In the genomic region with DNA sequence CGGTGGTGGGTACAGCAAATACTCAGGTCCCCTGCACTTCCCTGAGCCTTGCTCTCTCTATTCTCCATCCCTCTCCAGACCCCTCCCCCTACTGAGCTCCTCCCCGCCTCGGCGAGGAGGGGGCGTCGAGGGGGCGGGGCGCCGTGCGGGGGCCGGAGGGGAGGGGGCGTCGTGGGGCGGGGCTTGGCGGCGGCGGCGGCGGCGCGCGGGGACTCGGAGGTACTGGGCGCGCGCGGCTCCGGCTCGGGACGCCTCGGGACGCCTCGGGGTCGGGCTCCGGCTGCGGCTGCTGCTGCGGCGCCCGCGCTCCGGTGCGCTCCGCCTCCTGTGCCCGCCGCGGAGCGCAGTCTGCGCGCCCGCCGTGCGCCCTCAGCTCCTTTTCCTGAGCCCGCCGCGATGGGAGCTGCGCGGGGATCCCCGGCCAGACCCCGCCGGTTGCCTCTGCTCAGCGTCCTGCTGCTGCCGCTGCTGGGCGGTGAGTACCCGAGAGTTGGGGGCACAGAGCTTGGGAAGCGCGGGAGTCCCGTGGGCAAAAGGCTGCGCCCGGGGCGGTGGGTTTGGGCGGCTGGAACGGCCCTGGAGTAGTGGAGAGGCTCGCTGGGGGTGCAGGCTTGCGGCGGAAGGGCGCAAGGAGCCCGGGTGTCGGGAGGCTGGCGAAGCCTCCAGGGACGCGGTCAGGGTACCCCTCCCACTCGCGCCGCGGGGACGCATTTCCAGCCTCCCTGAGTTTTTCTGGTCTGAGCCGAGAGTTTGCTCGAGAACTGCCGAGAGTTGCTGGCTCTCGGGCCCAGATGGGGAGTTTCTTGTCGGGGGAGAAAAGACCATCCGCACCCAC, we compare ENCODE assay signal across 8 cellular contexts. TPM values are rescaled to one million over a fixed set of nuclear protein-coding genes. Genes with fewer than 3 reads are reported as not detected.
DNase-seq lines count a peak whose midpoint lies in the region; ATAC-seq and TF ChIP-seq lines count a peak whose summit lies in the region.

A gene (plus strand): TSS at position 222 of the 835 bp plus-strand sequence. CDS start 175 bp downstream, at position 397.

- H2BK15ac ChIP-seq in mesenchymal stem cell (ENCODE audit: low read depth, poor library complexity, severe bottlenecking), result peak within 1 kb of the TSS; percentile 93

- peak within 1 kb of the TSS; percentile 46 for H3K4me3 ChIP-seq in effector memory CD4-positive, alpha-beta T cell (ENCODE audit: insufficient read depth, low read depth, low read length, poor library complexity, severe bottlenecking)
- H3K4me3 ChIP-seq in mesenchymal stem cell (ENCODE audit: insufficient read depth in 1 of 2, low read depth in 1 of 2, low read length in 2 of 2) (peak within 1 kb of the TSS; percentile 89 to 95), testis (peak within 1 kb of the TSS; percentile 58 to 82)

- peak within 1 kb of the TSS; percentile 75 to 80 for H3K4ac ChIP-seq in mesenchymal stem cell (ENCODE audit: low read depth in 1 of 2, low read length in 2 of 2)

- peak within 1 kb of the TSS; percentile 94 for H2BK5ac ChIP-seq in mesenchymal stem cell (ENCODE audit: low read depth, low read length, poor library complexity, severe bottlenecking)

- H3K14ac ChIP-seq in mesenchymal stem cell (ENCODE audit: low read length in 2 of 2), result peak within 1 kb of the TSS; percentile 36 to 96

- H3K9me3 Mint-ChIP-seq in T-helper 2 cell treated with Interferon-gamma antibody and Interleukin-4, amounts not matched to agents 5 μg/mL and 100 μg/mL, for 36 hours, result no peaks in the 10 kb centered on the region

- TF ChIP-seq CTCF in testis (IDR thresholded peaks at IDR 0.05), result no peak

- peak within 1 kb of the TSS; percentile 54 for H2AFZ ChIP-seq in mesenchymal stem cell (ENCODE audit: low read depth, low read length)

- peak within 1 kb of the TSS; percentile 91 for H3K9ac ChIP-seq in mesenchymal stem cell (ENCODE audit: low read length)

- peaks cover 2% of the 10 kb centered on the region for H3K36me3 Mint-ChIP-seq in T-helper 2 cell treated with Interferon-gamma antibody and Interleukin-4, amounts not matched to agents 5 μg/mL and 100 μg/mL, for 36 hours (ENCODE audit: low read depth)

- H3K23ac ChIP-seq in mesenchymal stem cell (ENCODE audit: low read length in 2 of 2), result peak within 1 kb of the TSS in 1 of 2 experiments; percentile 38

- H3K4me3 Mint-ChIP-seq in T-helper 2 cell treated with Interferon-gamma antibody and Interleukin-4, amounts not matched to agents 5 μg/mL and 100 μg/mL, for 36 hours, result peak within 1 kb of the TSS; percentile 39

- peak within 1 kb of the TSS; percentile 87 for H2AK5ac ChIP-seq in mesenchymal stem cell (ENCODE audit: low read length, severe bottlenecking)

- no peak within 1 kb of the TSS for H3K27ac ChIP-seq in effector memory CD4-positive, alpha-beta T cell (ENCODE audit: insufficient read depth, low read length, poor library complexity, severe bottlenecking)
- H3K27ac ChIP-seq in mesenchymal stem cell (ENCODE audit: low read length, poor library complexity, severe bottlenecking), result peak within 1 kb of the TSS; percentile 97
- H3K27ac ChIP-seq in testis, result peak within 1 kb of the TSS; percentile 50 to 59

- no peak for TF ChIP-seq POLR2A in testis (IDR thresholded peaks at IDR 0.05)

- H3K27me3 Mint-ChIP-seq in T-helper 2 cell treated with Interferon-gamma antibody and Interleukin-4, amounts not matched to agents 5 μg/mL and 100 μg/mL, for 36 hours (ENCODE audit: low read depth), result peaks cover 35% of the 10 kb centered on the region

- ATAC-seq in HG03565 (IDR thresholded peaks at IDR 0.05; ENCODE audit: unreplicated experiment), result no peak

- no peaks in the 10 kb centered on the region for H3K4me1 Mint-ChIP-seq in T-helper 2 cell treated with Interferon-gamma antibody and Interleukin-4, amounts not matched to agents 5 μg/mL and 100 μg/mL, for 36 hours (ENCODE audit: low read depth)

- peak within 1 kb of the TSS; percentile 86 for H3K4me2 ChIP-seq in mesenchymal stem cell (ENCODE audit: low read length, poor library complexity, severe bottlenecking)

- H3K36me3 ChIP-seq in effector memory CD4-positive, alpha-beta T cell (ENCODE audit: control insufficient read depth, insufficient read depth, low read length), result no peaks in the 10 kb centered on the region
- peaks cover 22 to 26% of the 10 kb centered on the region in 2 experiments for H3K36me3 ChIP-seq in mesenchymal stem cell (ENCODE audit: control insufficient read depth in 1 of 2, insufficient read depth in 2 of 2, low read depth in 1 of 2, low read length in 2 of 2)
- no peaks in the 10 kb centered on the region for H3K36me3 ChIP-seq in testis (ENCODE audit: low read depth, missing control alignments)

- no peak within 1 kb of the TSS for H3K27ac Mint-ChIP-seq in T-helper 2 cell treated with Interferon-gamma antibody and Interleukin-4, amounts not matched to agents 5 μg/mL and 100 μg/mL, for 36 hours

- H4K8ac ChIP-seq in mesenchymal stem cell (ENCODE audit: low read length), result peak within 1 kb of the TSS; percentile 94

- WGBS in mesenchymal stem cell, result under 1% methylated on average over 40 of the region's 92 CpGs
- 1 to 2% methylated on average over 17 to 43 of the region's 92 CpGs for WGBS in testis, 2 donors

- H2BK12ac ChIP-seq in mesenchymal stem cell (ENCODE audit: low read length in 2 of 2), result peak within 1 kb of the TSS; percentile 28 to 52

- peak within 1 kb of the TSS; percentile 80 to 95 for H3K18ac ChIP-seq in mesenchymal stem cell (ENCODE audit: low read depth in 1 of 2, low read length in 2 of 2)

- peak within 1 kb of the TSS; percentile 74 for H4K91ac ChIP-seq in mesenchymal stem cell (ENCODE audit: low read length)

- peaks cover 3% of the 10 kb centered on the region for H3K79me1 ChIP-seq in mesenchymal stem cell (replicated peaks; ENCODE audit: low read length, poor library complexity, severe bottlenecking)

- H3K9me3 ChIP-seq in effector memory CD4-positive, alpha-beta T cell (ENCODE audit: control insufficient read depth, low read length), result no peaks in the 10 kb centered on the region
- H3K9me3 ChIP-seq in mesenchymal stem cell (ENCODE audit: control insufficient read depth, low read length) (no peaks in the 10 kb centered on the region), testis (no peaks in the 10 kb centered on the region)

- intact Hi-C loops in testis (cut with DNase I; ENCODE audit: low total_unique reads), result loop anchor here (10.0 kb wide), 1 partner anchor 58 kb away; no protein-coding TSS in a partner anchor

- peaks cover 9% of the 10 kb centered on the region for H3K27me3 ChIP-seq in effector memory CD4-positive, alpha-beta T cell (replicated peaks; ENCODE audit: control insufficient read depth, insufficient read depth, low read length, poor library complexity, severe bottlenecking)
- H3K27me3 ChIP-seq in mesenchymal stem cell (ENCODE audit: control insufficient read depth in 1 of 2, insufficient read depth in 1 of 2, low read length in 2 of 2) (no peaks in the 10 kb centered on the region), testis (no peaks in the 10 kb centered on the region)

- H2BK120ac ChIP-seq in mesenchymal stem cell (ENCODE audit: low read depth, low read length), result peak within 1 kb of the TSS; percentile 40

- H3K4me1 ChIP-seq in effector memory CD4-positive, alpha-beta T cell (ENCODE audit: control insufficient read depth, insufficient read depth, low read length, poor library complexity, severe bottlenecking), result peaks cover 14% of the 10 kb centered on the region
- H3K4me1 ChIP-seq in mesenchymal stem cell (ENCODE audit: control insufficient read depth, insufficient read depth, low read depth, low read length) (peaks cover 38% of the 10 kb centered on the region), testis (peaks cover 16% of the 10 kb centered on the region)

- DNase-seq in DMS79 treated with DMSO at 0.1 percent for 48 hours (lab: John Stamatoyannopoulos, UW) (peak; percentile 84), M059J (ENCODE audit: low read depth) (peak; percentile 64), mesenchymal stem cell (peak; percentile 65), testis (peak; percentile 71), cerebellar nuclear complex (lab: John Stamatoyannopoulos, UW) (no peak)
- no peak for DNase-seq in T-helper 2 cell treated with Interferon-gamma antibody and Interleukin-4, amounts not matched to agents 5 μg/mL and 100 μg/mL, for 36 hours (ENCODE audit: low spot score)
- DNase-seq in effector memory CD4-positive, alpha-beta T cell, result no peak

RNA-seq across cellular contexts. Expression of the gene that starts here (rescaled TPM):
- total RNA-seq in M059J (2014; rRNA removed; shearing (Covaris generic)), result 76.3 and 162 TPM in 2 replicates
- polyA plus RNA-seq in mesenchymal stem cell (2013, experiment 1 of 2), result 73.1 TPM
- 71.9 TPM for polyA plus RNA-seq in mesenchymal stem cell (2013, experiment 2 of 2)
- 10 to 100 TPM; 58.8 to 68.7 TPM for total RNA-seq in testis
- 60.8 TPM for polyA plus RNA-seq in testis (ENCODE audit: insufficient read depth, low read depth, low replicate concordance)

Comparison
In these comparisons a context has a peak if more than half of its experiments do, and no peak if none do; other contexts are left out.
1. DNase-seq: peak in DMS79 treated with DMSO at 0.1 percent for 48 hours (single experiment), M059J (single experiment), mesenchymal stem cell (single experiment) and testis (single experiment); none in T-helper 2 cell treated with Interferon-gamma antibody and Interleukin-4, amounts not matched to agents 5 μg/mL and 100 μg/mL, for 36 hours (single experiment), effector memory CD4-positive, alpha-beta T cell (0 of 3) and cerebellar nuclear complex (0 of 2).
2. Peak in every context shown above with its lines, with median percentiles within 50 percentile points of each other: H3K4me3 ChIP-seq.